In the genomic region with DNA sequence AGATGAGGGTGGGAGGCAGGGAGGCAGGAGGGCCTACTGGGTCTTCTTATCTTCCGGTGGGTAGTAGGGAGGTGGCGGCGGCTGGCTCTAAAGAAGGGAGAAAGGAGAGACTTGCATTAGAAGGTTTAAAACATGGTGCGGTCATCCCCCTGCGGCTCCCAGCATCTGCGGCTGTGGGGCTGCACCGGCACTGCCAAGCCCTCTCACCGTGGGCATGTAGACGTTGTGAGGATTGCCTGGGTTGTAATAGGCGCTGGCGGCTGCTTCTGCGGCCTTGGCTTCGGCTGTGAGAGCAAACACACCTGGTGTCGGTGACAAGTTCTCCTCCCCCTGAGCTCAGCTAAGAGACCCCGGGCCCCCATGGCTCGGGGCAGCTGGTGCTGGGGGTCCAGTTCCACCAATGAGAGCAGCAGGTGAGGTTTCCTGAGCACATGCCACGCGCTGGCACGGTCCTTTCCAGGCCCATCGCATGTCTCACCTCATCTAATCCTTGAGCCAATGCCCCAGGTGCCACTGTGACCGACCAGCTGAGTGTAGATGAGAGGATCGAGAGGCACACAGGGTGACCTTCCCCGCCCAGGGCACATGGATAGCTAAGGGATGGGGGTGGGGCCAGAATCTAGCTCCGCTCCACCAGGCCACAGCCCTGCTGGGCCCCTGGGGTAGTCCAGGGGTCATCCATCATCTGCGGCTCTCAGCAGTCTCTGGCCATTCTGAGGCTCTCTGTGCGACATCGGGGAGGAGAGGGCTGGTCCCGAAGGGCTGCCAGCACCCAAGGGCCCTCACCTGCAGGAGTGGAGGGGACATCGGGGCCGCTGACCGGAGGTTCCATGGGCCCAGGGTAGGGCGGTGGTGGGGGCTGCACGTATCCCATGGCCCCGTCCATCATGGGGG, we compare ENCODE assay signal across 13 cellular contexts. TPM values are rescaled to one million over a fixed set of nuclear protein-coding genes. Genes with fewer than 3 reads are reported as not detected.
A peak's percentile ranks its signal among the peaks of the same experiment; 100 is the strongest.
DNase-seq lines count a peak whose midpoint lies in the region; ATAC-seq and TF ChIP-seq lines count a peak whose summit lies in the region.
"Had no signal": no experiment of that assay in that cellular context is flagged by ENCODE, and none has a peak within 500 bp of the region (broad histone marks: within the 10 kb centered on the region; RNA-seq: fewer than 3 reads in every experiment).

No MANE protein-coding gene starts in this region.

- peak overlapping the region; percentile 97 for H3K4me2 ChIP-seq in BLaER1
- peak overlapping the region; percentile 79 for H3K4me2 ChIP-seq in PC-9

- ATAC-seq in HG03196 (IDR thresholded peaks at IDR 0.05; ENCODE audit: unreplicated experiment) = no peak
- ATAC-seq: activated CD4-positive, alpha-beta T cell treated with anti-CD3 and anti-CD28 coated beads for 36 hours; stimulated activated naive B cell treated with anti-CD40 and anti-IgM and Interleukin-4, amounts not matched to agents 10 μg/mL and 1 μg/mL and 100 μg/mL, for 72 hours had no signal

- H3K36me3 Mint-ChIP-seq in mesothelial cell of epicardium = peaks cover 19% of the 10 kb centered on the region

- no peaks in the 10 kb centered on the region for H3K9me3 ChIP-seq in BLaER1
- H3K9me3 ChIP-seq in PC-9 (ENCODE audit: insufficient read depth, low read depth) = no peaks in the 10 kb centered on the region
- H3K9me3 ChIP-seq: MG63 had no signal

- no peaks in the 10 kb centered on the region for H3K27me3 Mint-ChIP-seq in mesothelial cell of epicardium (ENCODE audit: low read depth)
- H3K27me3 Mint-ChIP-seq: activated CD4-positive, alpha-beta T cell treated with anti-CD3 and anti-CD28 coated beads for 36 hours; activated naive CD8-positive, alpha-beta T cell treated with anti-CD3 and anti-CD28 coated beads for 36 hours; stimulated activated naive B cell treated with anti-CD40 and anti-IgM and Interleukin-4, amounts not matched to agents 10 μg/mL and 1 μg/mL and 100 μg/mL, for 72 hours had no signal

- H4K20me1 ChIP-seq in BLaER1 (no peaks in the 10 kb centered on the region), PC-9 (ENCODE audit: insufficient read depth) (no peaks in the 10 kb centered on the region)

- DNase-seq in PC-9 (no peak), mesothelial cell of epicardium (ENCODE audit: low spot score in 2 of 2, unreplicated experiment in 2 of 2) (no peak), HuH-7.5 (ENCODE audit: low spot score) (no peak), lower leg skin (ENCODE audit: low spot score in 2 of 2) (no peak)
- DNase-seq: activated CD4-positive, alpha-beta T cell treated with anti-CD3 and anti-CD28 coated beads for 36 hours; activated naive CD8-positive, alpha-beta T cell treated with anti-CD3 and anti-CD28 coated beads for 36 hours; effector CD8-positive, alpha-beta T cell; hippocampal formation; MG63; NCI-H69; stimulated activated naive B cell treated with anti-CD40 and anti-IgM and Interleukin-4, amounts not matched to agents 10 μg/mL and 1 μg/mL and 100 μg/mL, for 72 hours had no signal

- H3K27ac ChIP-seq in BLaER1 (peak overlapping the region; percentile 95), PC-9 (peak overlapping the region; percentile 96)

- no TSS peak for BruUV-seq in PC-9 (replicated peaks; lab: Mats Ljungman, UMichigan)

- H3K4me3 ChIP-seq in BLaER1 (no peak overlapping the region), PC-9 (no peak overlapping the region; the same call in 1 of the 2 replicates), lower leg skin (ENCODE audit: low read depth, poor library complexity, severe bottlenecking) (no peak overlapping the region)
- H3K4me3 ChIP-seq: MG63 had no signal

- H3K36me3 ChIP-seq in BLaER1 (peaks cover 72% of the 10 kb centered on the region), PC-9 (ENCODE audit: low read depth) (peaks cover 26% of the 10 kb centered on the region)

- H3F3A ChIP-seq in PC-9 (ENCODE audit: insufficient read depth, low read depth) = peaks cover 30% of the 10 kb centered on the region

- 91% methylated on average over 32 to 34 of the region's 34 CpGs for WGBS in lower leg skin, 2 donors

- POLR2A ChIA-PET in PC-9 (lab: Charles Lee; ENCODE audit: unreplicated experiment) = interaction anchor here (0.6 to 2.4 kb wide), 4 partner anchors 8 to 297 kb away, joined by 11 to 24 read pairs (median 18); a partner anchor contains a TSS

- peak overlapping the region; percentile 81 for H3K9ac ChIP-seq in BLaER1

- H3K27ac Mint-ChIP-seq in mesothelial cell of epicardium = peak overlapping the region; percentile 47
- H3K27ac Mint-ChIP-seq: activated CD4-positive, alpha-beta T cell treated with anti-CD3 and anti-CD28 coated beads for 36 hours had no signal

- H3K9me3 Mint-ChIP-seq in mesothelial cell of epicardium = no peaks in the 10 kb centered on the region
- H3K9me3 Mint-ChIP-seq: activated naive CD8-positive, alpha-beta T cell treated with anti-CD3 and anti-CD28 coated beads for 36 hours; stimulated activated naive B cell treated with anti-CD40 and anti-IgM and Interleukin-4, amounts not matched to agents 10 μg/mL and 1 μg/mL and 100 μg/mL, for 72 hours had no signal

- H3K4me1 ChIP-seq in BLaER1 (peaks cover 69% of the 10 kb centered on the region), PC-9 (replicated peaks; ENCODE audit: insufficient read depth) (peaks cover 51% of the 10 kb centered on the region)

- H3K4me3 Mint-ChIP-seq in mesothelial cell of epicardium = no peak overlapping the region
- H3K4me3 Mint-ChIP-seq: activated CD4-positive, alpha-beta T cell treated with anti-CD3 and anti-CD28 coated beads for 36 hours; activated naive CD8-positive, alpha-beta T cell treated with anti-CD3 and anti-CD28 coated beads for 36 hours; stimulated activated naive B cell treated with anti-CD40 and anti-IgM and Interleukin-4, amounts not matched to agents 10 μg/mL and 1 μg/mL and 100 μg/mL, for 72 hours had no signal

- no peaks in the 10 kb centered on the region for H3K9me2 ChIP-seq in PC-9 (ENCODE audit: insufficient read depth)

- H3K79me2 ChIP-seq in PC-9 (ENCODE audit: low read depth) = peaks cover 10% of the 10 kb centered on the region

- intact Hi-C loops in PC-9 (cut with micrococcal nuclease; ENCODE audit: unreplicated experiment) = loop anchor here (5.0 kb wide), 1 partner anchor 135 kb away; no protein-coding TSS in a partner anchor
- intact Hi-C loops in lower leg skin (cut with DNase I; ENCODE audit: low total_unique reads) = loop anchor here (10.0 kb wide), 1 partner anchor 72 kb away; a partner anchor contains a TSS

- H3K27me3 ChIP-seq in BLaER1 (no peaks in the 10 kb centered on the region), PC-9 (ENCODE audit: insufficient read depth, low read depth) (no peaks in the 10 kb centered on the region)
- H3K27me3 ChIP-seq: MG63 had no signal

- CTCF ChIA-PET in PC-9 (lab: Charles Lee) = interaction anchor here (0.6 to 1.4 kb wide), 4 partner anchors 18 to 51 kb away, joined by 3 to 13 read pairs (median 4); a partner anchor contains a TSS

- TF ChIP-seq POLR2A in lower leg skin (IDR thresholded peaks at IDR 0.05) = no peak

- TF ChIP-seq CTCF in PC-9 (conservative IDR thresholded peaks at IDR 0.05) (no peak), mesothelial cell of epicardium (IDR thresholded peaks at IDR 0.05; ENCODE audit: unreplicated experiment) (no peak), lower leg skin (IDR thresholded peaks at IDR 0.05) (no peak)

- peaks cover 17% of the 10 kb centered on the region for H3K4me1 Mint-ChIP-seq in mesothelial cell of epicardium

- no peak overlapping the region for H2AFZ ChIP-seq in PC-9

RNA-seq across cellular contexts. Expression of a gene that starts 2.7 kb away (rescaled TPM):
- total RNA-seq in PC-9 (2021) (94.4 and 108 TPM in 2 replicates), mesothelial cell of epicardium (6.0 to 7.7 TPM (median 6.8 TPM) in 3 replicates), lower leg skin (1 to 10 TPM; 5.0 to 9.1 (median 7.6) TPM)

RNA-seq across cellular contexts. Expression of a gene that starts 8.2 kb away (rescaled TPM):
- 114 and 159 TPM in 2 replicates for total RNA-seq in PC-9 (2021)
- 42.3 to 46.0 TPM (median 45.8 TPM) in 3 replicates for total RNA-seq in mesothelial cell of epicardium
- 100 to 1,000 TPM in 2 of 4 donors, 10 to 100 TPM in 2; 74.2 to 149 (median 93.8) TPM for total RNA-seq in lower leg skin

RNA-seq across cellular contexts. Expression of a gene that starts 31.4 kb away (rescaled TPM):
- total RNA-seq in PC-9 (2021) (46.1 and 48.3 TPM in 2 replicates), mesothelial cell of epicardium (2.8 to 3.1 TPM (median 2.9 TPM) in 3 replicates), lower leg skin (10 to 100 TPM; 33.2 to 62.5 (median 41.5) TPM)

RNA-seq across cellular contexts. Expression of a gene that starts 49.8 kb away (rescaled TPM):
- total RNA-seq in PC-9 (2021) (21.1 and 27.1 TPM in 2 replicates), mesothelial cell of epicardium (21.2 to 21.9 TPM (median 21.4 TPM) in 3 replicates), lower leg skin (10 to 100 TPM; 23.1 to 36.3 (median 32.2) TPM)

RNA-seq across cellular contexts. Expression of a gene that starts 57.7 kb away (rescaled TPM):
- total RNA-seq in PC-9 (2021) (127 and 136 TPM in 2 replicates), mesothelial cell of epicardium (77.8 to 91.1 TPM (median 82.2 TPM) in 3 replicates), lower leg skin (10 to 100 TPM; 36.5 to 64.7 (median 49.0) TPM)
